In genomic region chr9:88018101-88018500, GRCh38 we compare ENCODE assay signal across 29 cellular contexts.
"Had no signal": no experiment of that assay in that cellular context is flagged by ENCODE, and none has a peak within 500 bp of the region (broad histone marks: within the 10 kb centered on the region; RNA-seq: fewer than 3 reads in every experiment).

No MANE protein-coding gene starts in this region.

- DNase-seq: activated CD4-positive, alpha-beta memory T cell treated with anti-CD3 and anti-CD28 coated beads, Interleukin-2, amount 10 ng/mL, durations not matched to agents 7 days and 5 days; activated CD4-positive, alpha-beta T cell treated with anti-CD3 and anti-CD28 coated beads for 36 hours; activated CD4-positive, alpha-beta T cell treated with anti-CD3 and anti-CD28 coated beads, Interleukin-2, amount 10 ng/mL, durations not matched to agents 7 days and 5 days; activated CD4-positive, alpha-beta T cell treated with anti-CD3 and anti-CD28 coated beads, Interleukin-2, amount 50 U/mL, for 4 hours; activated CD4-positive, CD25-positive, alpha-beta regulatory T cell; activated CD4-positive, CD25-positive, alpha-beta regulatory T cell treated with anti-CD3 and anti-CD28 coated beads, Interleukin-2, amount 50 U/mL, for 72 hours; activated CD8-positive, alpha-beta memory T cell treated with anti-CD3 and anti-CD28 coated beads, Interleukin-2, amount 50 U/mL, for 48 hours; activated effector memory CD4-positive, alpha-beta T cell treated with Interleukin-2 at 50 U/mL for 16 hours; activated gamma-delta T cell treated with Interleukin-2 at 50 U/mL for 16 hours; activated naive CD4-positive, alpha-beta T cell treated with anti-CD3 and anti-CD28 coated beads, Interleukin-2, amount 50 U/mL, for 16 hours; activated naive CD4-positive, alpha-beta T cell treated with Interleukin-2 at 50 U/mL for 16 hours; activated T-cell treated with anti-CD3 and anti-CD28 coated beads for 4 hours; activated T-cell treated with anti-CD3 and anti-CD28 coated beads, Interleukin-2, amount 50 U/mL, for 24 hours; activated T-cell treated with anti-CD3 and anti-CD28 coated beads, Interleukin-2, amount 50 U/mL, for 72 hours; amniotic stem cell; anterior cingulate cortex; central memory CD4-positive, alpha-beta T cell; cerebellar nuclear complex; dorsolateral prefrontal cortex; effector memory CD4-positive, alpha-beta T cell; endodermal cell; foreskin keratinocyte; gastrocnemius medialis; glutamatergic neuron; heart left ventricle; T-helper 2 cell had no signal

- H3K4me3 ChIP-seq: breast epithelium, cardiac muscle cell, coronary artery, dorsolateral prefrontal cortex, gastrocnemius medialis, heart left ventricle had no signal
